20 cellular contexts compared by ENCODE assay signal in genomic region chr14:28613526-28613925, GRCh38.
A peak's percentile ranks its signal among the peaks of the same experiment; 100 is the strongest.
DNase-seq lines count a peak whose midpoint lies in the region; ATAC-seq and TF ChIP-seq lines count a peak whose summit lies in the region.
"Had no signal": no experiment of that assay in that cellular context is flagged by ENCODE, and none has a peak within 500 bp of the region (broad histone marks: within the 10 kb centered on the region; RNA-seq: fewer than 3 reads in every experiment).

No MANE protein-coding gene starts in this region.

- TF ChIP-seq CTCF in NB4 (IDR thresholded peaks at IDR 0.05; ENCODE audit: low read depth, low read length) = no peak
- no peak for TF ChIP-seq CTCF in neural cell (IDR thresholded peaks at IDR 0.05; ENCODE audit: poor library complexity, severe bottlenecking)

- H3K9me3 ChIP-seq in neural cell (ENCODE audit: low read length) (no peaks in the 10 kb centered on the region), GM23248 (ENCODE audit: low read depth) (no peaks in the 10 kb centered on the region)
- H3K9me3 ChIP-seq: A549, BE2C had no signal

- no peak overlapping the region for H2AK5ac ChIP-seq in mesendoderm (ENCODE audit: low read length)

- H3K4ac ChIP-seq in mesendoderm (ENCODE audit: low read depth, low read length) = no peak overlapping the region

- H3K4me3 ChIP-seq in NB4 (ENCODE audit: low read depth, low read length) = no peak overlapping the region
- H3K4me3 ChIP-seq in neural cell (ENCODE audit: low read length) = no peak overlapping the region
- no peak overlapping the region for H3K4me3 ChIP-seq in mesendoderm (ENCODE audit: low read length)
- H3K4me3 ChIP-seq in GM23248 = no peak overlapping the region
- H3K4me3 ChIP-seq: A549; BLaER1 treated with 17β-estradiol and CSF1 and Interleukin-3, amounts not matched to agents 10 nM and 100 nM; GM23338 had no signal

- H4K8ac ChIP-seq in mesendoderm (ENCODE audit: low read depth, low read length) = no peak overlapping the region

- no peak overlapping the region for H2BK120ac ChIP-seq in mesendoderm (ENCODE audit: low read depth, low read length)

- no peak overlapping the region for H2BK15ac ChIP-seq in mesendoderm (replicated peaks; ENCODE audit: low read depth)

- H3K4me2 ChIP-seq in neural cell (ENCODE audit: low read length) (no peak overlapping the region), mesendoderm (ENCODE audit: low read length) (no peak overlapping the region), GM23248 (ENCODE audit: unreplicated experiment) (no peak overlapping the region)
- H3K4me2 ChIP-seq: A549; BLaER1 treated with 17β-estradiol and CSF1 and Interleukin-3, amounts not matched to agents 10 nM and 100 nM; GM23338 had no signal

- H3K9ac ChIP-seq in neural cell (ENCODE audit: low read length) (peak overlapping the region; percentile 3), mesendoderm (ENCODE audit: low read length) (no peak overlapping the region), GM23248 (no peak overlapping the region)
- H3K9ac ChIP-seq: BLaER1 treated with 17β-estradiol and CSF1 and Interleukin-3, amounts not matched to agents 10 nM and 100 nM had no signal

- H3K27me3 ChIP-seq in neural cell (ENCODE audit: insufficient read depth, low read depth, low read length) (no peaks in the 10 kb centered on the region), mesendoderm (ENCODE audit: insufficient read depth, low read length, poor library complexity) (no peaks in the 10 kb centered on the region), GM23248 (replicated peaks; ENCODE audit: insufficient read depth) (no peaks in the 10 kb centered on the region)
- H3K27me3 ChIP-seq: BE2C; BLaER1 treated with 17β-estradiol and CSF1 and Interleukin-3, amounts not matched to agents 10 nM and 100 nM had no signal

- WGBS in mesendoderm (ENCODE audit: extremely low coverage, insufficient coverage, low lambda C conversion rate) = no CpG with 5 or more reads among the region's 3 CpGs
- 19 to 21% methylated on average over 3 of the region's 3 CpGs for WGBS in GM23248 (ENCODE audit: low coverage in 1 of 2, low lambda C conversion rate in 2 of 2, missing lambda C conversion rate in 2 of 2), 2 experiments

- no peak for TF ChIP-seq EP300 in neural cell (conservative IDR thresholded peaks at IDR 0.05; ENCODE audit: poor library complexity, severe bottlenecking)

- TF ChIP-seq RAD21 in neural cell (conservative IDR thresholded peaks at IDR 0.05) = no peak

- H4K20me1 ChIP-seq in neural cell (ENCODE audit: insufficient read depth) (no peaks in the 10 kb centered on the region), GM23248 (ENCODE audit: insufficient read depth) (no peaks in the 10 kb centered on the region)
- H4K20me1 ChIP-seq: BLaER1 treated with 17β-estradiol and CSF1 and Interleukin-3, amounts not matched to agents 10 nM and 100 nM had no signal

- no peak overlapping the region for H3K23ac ChIP-seq in mesendoderm (ENCODE audit: low read length)

- H3K56ac ChIP-seq in mesendoderm (ENCODE audit: low read length) = no peak overlapping the region

- H3K4me1 ChIP-seq in mesendoderm (ENCODE audit: control insufficient read depth, low read depth, low read length) = no peaks in the 10 kb centered on the region
- no peaks in the 10 kb centered on the region for H3K4me1 ChIP-seq in GM23248 (ENCODE audit: insufficient read depth)
- H3K4me1 ChIP-seq: A549; BE2C; BLaER1 treated with 17β-estradiol and CSF1 and Interleukin-3, amounts not matched to agents 10 nM and 100 nM had no signal

- in situ Hi-C loops in GM23248 (cut with MboI) = no loop called here

- peak; percentile 70 for ATAC-seq in esophagus mucosa
- ATAC-seq: A549, GM23338, HCT116 had no signal

- no peaks in the 10 kb centered on the region for H3F3A ChIP-seq in neural cell (ENCODE audit: insufficient read depth, low read length, poor library complexity, severe bottlenecking)
- no peaks in the 10 kb centered on the region for H3F3A ChIP-seq in GM23248 (ENCODE audit: insufficient read depth)

- H2AFZ ChIP-seq in neural cell (ENCODE audit: low read depth, low read length) = no peak overlapping the region
- no peak overlapping the region for H2AFZ ChIP-seq in GM23248
- H2AFZ ChIP-seq: GM23338 had no signal

- DNase-seq in HT-29 (ENCODE audit: low spot score) = peak; percentile 44
- DNase-seq in NB4 (ENCODE audit: low read depth) = peak; percentile 1
- DNase-seq in mesendoderm = no peak
- no peak for DNase-seq in GM23248
- DNase-seq in NCI-H82 (lab: John Stamatoyannopoulos, UW) = no peak
- DNase-seq: 8988T; ACHN; BE2C; CD4-positive, alpha-beta T cell; CD8-positive, alpha-beta memory T cell; DMS 273 treated with DMSO at 0.1 percent for 48 hours; DMS79 treated with DMSO at 0.1 percent for 48 hours; GF-D8; H9 had no signal

- H3K27ac ChIP-seq in neural cell (ENCODE audit: low read length) (peak overlapping the region; percentile 89), mesendoderm (ENCODE audit: low read depth, low read length) (no peak overlapping the region), GM23248 (no peak overlapping the region)
- H3K27ac ChIP-seq: A549; BLaER1 treated with 17β-estradiol and CSF1 and Interleukin-3, amounts not matched to agents 10 nM and 100 nM had no signal

- no peaks in the 10 kb centered on the region for H3K79me1 ChIP-seq in mesendoderm (ENCODE audit: low read length)

- H3K18ac ChIP-seq in mesendoderm (ENCODE audit: low read length) = no peak overlapping the region

- no peak for TF ChIP-seq POLR2A in NB4 (IDR thresholded peaks at IDR 0.05; ENCODE audit: extremely low read depth, insufficient read length)

- H4K5ac ChIP-seq in mesendoderm (ENCODE audit: low read length) = no peak overlapping the region

- no peak overlapping the region for H2BK5ac ChIP-seq in mesendoderm (ENCODE audit: low read length)

- H3K79me2 ChIP-seq in neural cell (replicated peaks; ENCODE audit: insufficient read depth, low read length) (no peaks in the 10 kb centered on the region), mesendoderm (ENCODE audit: control insufficient read depth, insufficient read depth, low read length) (no peaks in the 10 kb centered on the region), GM23248 (ENCODE audit: insufficient read depth) (no peaks in the 10 kb centered on the region)

- H3K9me2 ChIP-seq in neural cell (ENCODE audit: insufficient read depth, low read length) = no peaks in the 10 kb centered on the region
- no peaks in the 10 kb centered on the region for H3K9me2 ChIP-seq in GM23248 (ENCODE audit: insufficient read depth)

- H3K36me3 ChIP-seq in neural cell (ENCODE audit: insufficient read depth, low read length) (no peaks in the 10 kb centered on the region), mesendoderm (ENCODE audit: control insufficient read depth, insufficient read depth, low read length) (no peaks in the 10 kb centered on the region), GM23248 (ENCODE audit: low read depth) (no peaks in the 10 kb centered on the region)
- H3K36me3 ChIP-seq: BE2C; BLaER1 treated with 17β-estradiol and CSF1 and Interleukin-3, amounts not matched to agents 10 nM and 100 nM had no signal

TF ChIP-seq in neural cell, 6 proteins besides CTCF, POLR2A, EP300 and RAD21:
- TF ChIP-seq REST (IDR thresholded peaks at IDR 0.05; ENCODE audit: borderline replicate concordance) (no peak), MXI1 (conservative IDR thresholded peaks at IDR 0.05; ENCODE audit: poor library complexity, severe bottlenecking) (no peak), EZH2 (IDR thresholded peaks at IDR 0.05; ENCODE audit: borderline replicate concordance, insufficient read depth, low read length, poor library complexity, severe bottlenecking) (no peak), SMC3 (conservative IDR thresholded peaks at IDR 0.05; ENCODE audit: poor library complexity) (no peak), POLR2AphosphoS5 (IDR thresholded peaks at IDR 0.05) (no peak), TAF1 (IDR thresholded peaks at IDR 0.05; ENCODE audit: low read depth) (no peak)

Comparison
In these comparisons a context has a peak if more than half of its experiments do, and no peak if none do; other contexts are left out.
1. DNase-seq: peak in HT-29 (single experiment) and NB4 (single experiment); none in mesendoderm (single experiment), GM23248 (single experiment) and NCI-H82 (single experiment).